In genomic region chr16:57538235-57538711, GRCh38 we compare ENCODE assay signal across 10 cellular contexts. TPM values are rescaled to one million over a fixed set of nuclear protein-coding genes. Genes with fewer than 3 reads are reported as not detected.
DNase-seq lines count a peak whose midpoint lies in the region; ATAC-seq and TF ChIP-seq lines count a peak whose summit lies in the region.
"Had no signal": no experiment of that assay in that cellular context is flagged by ENCODE, and none has a peak within 500 bp of the region (broad histone marks: within the 10 kb centered on the region; RNA-seq: fewer than 3 reads in every experiment).

No MANE protein-coding gene starts in this region.

- CTCF ChIA-PET in activated CD4-positive, alpha-beta memory T cell treated with anti-CD3 and anti-CD28 coated beads for 36 hours (lab: Charles Lee): interaction anchor here (0.6 to 5.7 kb wide), 6 partner anchors 12 to 827 kb away, joined by 3 to 26 read pairs (median 4); no protein-coding TSS in a partner anchor

- ATAC-seq in left lobe of liver (no peak), GM21526 (IDR thresholded peaks at IDR 0.05; ENCODE audit: low FRiP score, unreplicated experiment) (no peak), HG02884 (IDR thresholded peaks at IDR 0.05; ENCODE audit: unreplicated experiment) (no peak)

- H3K4me1 Mint-ChIP-seq in activated CD4-positive, alpha-beta memory T cell treated with anti-CD3 and anti-CD28 coated beads for 36 hours (ENCODE audit: low read depth): peaks cover 60% of the 10 kb centered on the region
- H3K4me1 Mint-ChIP-seq in glutamatergic neuron (ENCODE audit: low read depth, unreplicated experiment): peaks cover 7% of the 10 kb centered on the region

- H3K27me3 Mint-ChIP-seq in activated CD4-positive, alpha-beta memory T cell treated with anti-CD3 and anti-CD28 coated beads for 36 hours: no peaks in the 10 kb centered on the region
- H3K27me3 Mint-ChIP-seq in glutamatergic neuron (ENCODE audit: unreplicated experiment): peaks cover 13% of the 10 kb centered on the region

- intact Hi-C loops in activated CD4-positive, alpha-beta memory T cell treated with anti-CD3 and anti-CD28 coated beads for 36 hours (cut with micrococcal nuclease): loop anchor here (1.0 to 5.0 kb wide), 5 partner anchors 8 to 1086 kb away; partner anchors contain the start of genes KATNB1, NUDT21 and OGFOD1

- no peaks in the 10 kb centered on the region for H3K9me3 Mint-ChIP-seq in activated CD4-positive, alpha-beta memory T cell treated with anti-CD3 and anti-CD28 coated beads for 36 hours
- peaks cover 5% of the 10 kb centered on the region for H3K9me3 Mint-ChIP-seq in glutamatergic neuron (ENCODE audit: unreplicated experiment)

- peak overlapping the region; percentile 92 for H3K27ac Mint-ChIP-seq in activated CD4-positive, alpha-beta memory T cell treated with anti-CD3 and anti-CD28 coated beads for 36 hours
- H3K27ac Mint-ChIP-seq in glutamatergic neuron (ENCODE audit: unreplicated experiment): no peak overlapping the region

- POLR2A ChIA-PET in activated CD4-positive, alpha-beta memory T cell treated with anti-CD3 and anti-CD28 coated beads for 36 hours (lab: Charles Lee): interaction anchor here (0.7 to 2.7 kb wide), 6 partner anchors 38 to 91 kb away, joined by 3 to 17 read pairs (median 5); partner anchors contain the start of genes CIAPIN1, COQ9, DOK4 and POLR2C

- no peak for TF ChIP-seq CTCF in glutamatergic neuron (IDR thresholded peaks at IDR 0.05; ENCODE audit: partially characterized antibody, unreplicated experiment)

- peak overlapping the region; percentile 75 for H3K4me3 Mint-ChIP-seq in activated CD4-positive, alpha-beta memory T cell treated with anti-CD3 and anti-CD28 coated beads for 36 hours
- H3K4me3 Mint-ChIP-seq in glutamatergic neuron (ENCODE audit: unreplicated experiment): no peak overlapping the region

- H3K36me3 Mint-ChIP-seq in activated CD4-positive, alpha-beta memory T cell treated with anti-CD3 and anti-CD28 coated beads for 36 hours: no peaks in the 10 kb centered on the region
- no peaks in the 10 kb centered on the region for H3K36me3 Mint-ChIP-seq in glutamatergic neuron (ENCODE audit: unreplicated experiment)

- DNase-seq in stimulated activated naive CD4-positive, alpha-beta T cell treated with Interleukin-2 at 50 U/mL for 16 hours (lab: John Stamatoyannopoulos, UW): peak; percentile 25
- no peak for DNase-seq in stimulated activated naive CD4-positive, alpha-beta T cell (lab: John Stamatoyannopoulos, UW)
- peak; percentile 72 for DNase-seq in activated CD4-positive, alpha-beta memory T cell treated with anti-CD3 and anti-CD28 coated beads for 36 hours
- peak; percentile 23 for DNase-seq in left lobe of liver (ENCODE audit: low spot score)
- DNase-seq in Ammon's horn (ENCODE audit: low spot score): no peak
- no peak for DNase-seq in glutamatergic neuron
- DNase-seq: effector CD8-positive, alpha-beta T cell; NCI-H1436 treated with DMSO at 0.1 percent for 48 hours had no signal

RNA-seq across cellular contexts. Expression of gene CCDC102A, which starts 1.9 kb away (rescaled TPM):
- total RNA-seq in activated CD4-positive, alpha-beta memory T cell treated with anti-CD3 and anti-CD28 coated beads for 36 hours: 1 to 10 TPM; 7.0 to 7.9 TPM
- total RNA-seq in left lobe of liver (0.83 TPM), glutamatergic neuron (ENCODE audit: unreplicated experiment) (not detected)

RNA-seq across cellular contexts. Expression of gene ADGRG5, which starts 4.2 kb away (rescaled TPM):
- 1 to 10 TPM; 6.7 to 6.9 TPM for total RNA-seq in activated CD4-positive, alpha-beta memory T cell treated with anti-CD3 and anti-CD28 coated beads for 36 hours
- 0.10 TPM for total RNA-seq in left lobe of liver
- total RNA-seq in glutamatergic neuron (ENCODE audit: unreplicated experiment): not detected

RNA-seq across cellular contexts. Expression of gene DOK4, which starts 52.0 kb away (rescaled TPM):
- 1 to 10 TPM; 5.5 to 7.1 TPM for total RNA-seq in activated CD4-positive, alpha-beta memory T cell treated with anti-CD3 and anti-CD28 coated beads for 36 hours
- 43.9 TPM for total RNA-seq in left lobe of liver
- total RNA-seq in glutamatergic neuron (ENCODE audit: unreplicated experiment): 23.4 TPM

Comparison
In these comparisons a context has a peak if more than half of its experiments do, and no peak if none do; other contexts are left out.
1. DNase-seq: peak in stimulated activated naive CD4-positive, alpha-beta T cell treated with Interleukin-2 at 50 U/mL for 16 hours (single experiment), activated CD4-positive, alpha-beta memory T cell treated with anti-CD3 and anti-CD28 coated beads for 36 hours (single experiment) and left lobe of liver (single experiment); none in stimulated activated naive CD4-positive, alpha-beta T cell (0 of 6), Ammon's horn (single experiment) and glutamatergic neuron (single experiment).